8 cellular contexts compared by ENCODE assay signal in genomic region chr17:75109047-75109406, GRCh38. TPM values are rescaled to one million over a fixed set of nuclear protein-coding genes. Genes with fewer than 3 reads are reported as not detected.
A peak's percentile ranks its signal among the peaks of the same experiment; 100 is the strongest.
DNase-seq lines count a peak whose midpoint lies in the region; ATAC-seq, FAIRE-seq and TF ChIP-seq lines count a peak whose summit lies in the region.

No MANE protein-coding gene starts in this region.

- TF ChIP-seq EP300 in HepG2 (IDR thresholded peaks at IDR 0.05; ENCODE audit: low read depth in 2 of 2, low read length in 2 of 2) (no peak), HepG2 (CRISPR knock-in tag; IDR thresholded peaks at IDR 0.05; ENCODE audit: borderline replicate concordance) (no peak)

- H3K4me1 ChIP-seq in HepG2 (ENCODE audit: insufficient read depth, low read length) (peaks cover 45% of the 10 kb centered on the region), tibial artery (peaks cover 0 to 33% (median 17%) of the 10 kb centered on the region in 4 donors)

- peak overlapping the region; percentile 89 for H3K4me3 Mint-ChIP-seq in activated naive CD8-positive, alpha-beta T cell treated with anti-CD3 and anti-CD28 coated beads for 36 hours

- TF ChIP-seq RAD21 in HepG2 (CRISPR knock-in tag; IDR thresholded peaks at IDR 0.05) = no peak

- no peak overlapping the region for H3K27ac ChIP-seq in HepG2 (ENCODE audit: extremely low read length, insufficient read depth, low read length)
- peak overlapping the region; percentile 74 to 76 for H3K27ac ChIP-seq in tibial artery

- CTCF ChIA-PET in HepG2 (lab: Yijun Ruan, JAX; ENCODE audit: low intra/inter-chr PET ratio, low total read pairs) = no interaction called here

- H3K27me3 ChIP-seq in HepG2 (ENCODE audit: control insufficient read depth in 1 of 2, insufficient read depth in 2 of 2, low read length in 2 of 2) (peaks cover 0 to 3% of the 10 kb centered on the region in 2 experiments; a peak in 1 of 5 replicates), tibial artery (peaks cover 0 to 9% of the 10 kb centered on the region in 2 donors)

- H3K36me3 ChIP-seq in HepG2 (replicated peaks in 1 of 2; ENCODE audit: control insufficient read depth in 1 of 2, insufficient read depth in 2 of 2, low read length in 2 of 2) (no peaks in the 10 kb centered on the region), tibial artery (peaks cover 0 to under 1% (median 0%) of the 10 kb centered on the region in 3 donors)

- H3K4me3 ChIP-seq in HepG2 (replicated peaks in 1 of 3; ENCODE audit: insufficient read depth in 1 of 3, low read depth in 2 of 3, low read length in 3 of 3) = peak overlapping the region; percentile 69 to 87 (median 79)
- peak overlapping the region; percentile 78 to 89 for H3K4me3 ChIP-seq in tibial artery

- no peak overlapping the region for H3K27ac Mint-ChIP-seq in activated naive CD8-positive, alpha-beta T cell treated with anti-CD3 and anti-CD28 coated beads for 36 hours

- peak overlapping the region; percentile 95 for H3K4me2 ChIP-seq in HepG2 (ENCODE audit: low read depth, low read length)

- no peak overlapping the region for H2AFZ ChIP-seq in HepG2 (ENCODE audit: low read length)

- no peaks in the 10 kb centered on the region for H4K20me1 ChIP-seq in HepG2 (ENCODE audit: insufficient read depth, low read length)

- POLR2A ChIA-PET in HepG2 (lab: Yijun Ruan, JAX) = interaction anchor here (0.5 to 2.0 kb wide), 27 partner anchors 8 to 147 kb away, joined by 3 to 14 read pairs (median 6); partner anchors contain the start of genes ATP5PD, CDR2L, JPT1 and KCTD2

- no peaks in the 10 kb centered on the region for H3K9me3 Mint-ChIP-seq in activated naive CD8-positive, alpha-beta T cell treated with anti-CD3 and anti-CD28 coated beads for 36 hours

- TF ChIP-seq CTCF in HepG2 (CRISPR knock-in tag; IDR thresholded peaks at IDR 0.05) (no peak), tibial artery (IDR thresholded peaks at IDR 0.05) (no peak)

- no peak for TF ChIP-seq POLR2A in HepG2 (IDR thresholded peaks at IDR 0.05; ENCODE audit: insufficient read depth in 1 of 2, low read depth in 2 of 2, low read length in 2 of 2)

- H3K9ac ChIP-seq in HepG2 (ENCODE audit: insufficient read depth, low read depth, low read length) = peak overlapping the region; percentile 71; the same call in 1 of the 2 replicates

- peak; percentile 8 for DNase-seq in activated CD4-positive, alpha-beta T cell treated with anti-CD3 and anti-CD28 coated beads, Interleukin-2, amount 50 U/mL, for 1 hour
- no peak for DNase-seq in activated CD4-positive, alpha-beta T cell treated with anti-CD3 and anti-CD28 coated beads for 48 hours
- DNase-seq in activated naive CD8-positive, alpha-beta T cell treated with anti-CD3 and anti-CD28 coated beads for 36 hours = peak; percentile 30
- DNase-seq in HepG2 (ENCODE audit: low spot score) (no peak), tibial artery (no peak), NCI-H1092 (lab: John Stamatoyannopoulos, UW) (no peak), nucleus accumbens (lab: John Stamatoyannopoulos, UW) (no peak), AG08395 (ENCODE audit: low spot score) (no peak)

- H3K36me3 Mint-ChIP-seq in activated naive CD8-positive, alpha-beta T cell treated with anti-CD3 and anti-CD28 coated beads for 36 hours = peaks cover 12% of the 10 kb centered on the region

- intact Hi-C loops in HepG2 (cut with micrococcal nuclease; ENCODE audit: unreplicated experiment) (loop anchor here (5.0 kb wide), 2 partner anchors 37 to 303 kb away; no protein-coding TSS in a partner anchor), tibial artery (cut with DNase I; ENCODE audit: low total_unique reads) (no loop called here)

- peaks cover 8% of the 10 kb centered on the region for H3K79me2 ChIP-seq in HepG2 (ENCODE audit: insufficient read depth, low read length)

- ATAC-seq in HepG2 = no peak

- 70% methylated on average over 20 of the region's 22 CpGs for WGBS in HepG2 (ENCODE audit: low lambda C conversion rate)

- BruUV-seq in HepG2 (replicated peaks; lab: Mats Ljungman, UMichigan) = no TSS peak

- peaks cover 21% of the 10 kb centered on the region for H3K4me1 Mint-ChIP-seq in activated naive CD8-positive, alpha-beta T cell treated with anti-CD3 and anti-CD28 coated beads for 36 hours

- FAIRE-seq in HepG2 (lab: Jason Lieb, UNC) = no peak

- no peaks in the 10 kb centered on the region for H3K9me3 ChIP-seq in HepG2 (ENCODE audit: low read length)
- no peaks in the 10 kb centered on the region for H3K9me3 ChIP-seq in tibial artery

- in situ Hi-C loops in HepG2 (cut with HindIII; ENCODE audit: extremely low pct_ligation_motif_present, low pct_unique_long_range_greater_than_20kb) = no loop called here

- no peaks in the 10 kb centered on the region for H3K27me3 Mint-ChIP-seq in activated naive CD8-positive, alpha-beta T cell treated with anti-CD3 and anti-CD28 coated beads for 36 hours

RNA-seq across cellular contexts. Expression of gene ARMC7, which starts 0.7 kb away (rescaled TPM):
- total RNA-seq in activated naive CD8-positive, alpha-beta T cell treated with anti-CD3 and anti-CD28 coated beads for 36 hours = 1 to 10 TPM; 6.5 to 6.6 TPM
- 4.2 and 4.4 TPM in 2 replicates for total RNA-seq in HepG2 (2016; rRNA removed; fragmentation: Illumina TruSeq; extraction: Trizol)
- 1.8 TPM in 2 replicates for total RNA-seq in HepG2 (2016; cell fraction: cytosol; rRNA removed; fragmentation: Illumina TruSeq; extraction: Trizol; ENCODE audit: low read depth)
- 4.1 and 4.5 TPM in 2 replicates for total RNA-seq in HepG2 (2016; cell fraction: insoluble cytoplasmic fraction; rRNA removed; fragmentation: Illumina TruSeq; extraction: Trizol)
- total RNA-seq in HepG2 (2016; cell fraction: membrane; rRNA removed; fragmentation: Illumina TruSeq; extraction: Trizol) = 3.8 and 4.0 TPM in 2 replicates
- 3.8 and 3.9 TPM in 2 replicates for total RNA-seq in HepG2 (2016; cell fraction: nucleus; rRNA removed; fragmentation: Illumina TruSeq; extraction: Trizol)
- 3.9 and 5.1 TPM in 2 replicates for polyA plus RNA-seq in HepG2 (2011; rRNA removed)
- polyA plus RNA-seq in HepG2 (2011; cell fraction: cytosol; rRNA removed) = 4.8 TPM in 2 replicates
- 6.2 and 6.9 TPM in 2 replicates for polyA plus RNA-seq in HepG2 (2011; cell fraction: nucleus; rRNA removed)
- 6.6 and 10.2 TPM in 2 replicates for polyA plus RNA-seq in HepG2 (2012)
- polyA plus RNA-seq in HepG2 (2016; cell fraction: cytosol; fragmentation: Illumina TruSeq; extraction: Trizol; ENCODE audit: low read depth) = 2.1 and 2.2 TPM in 2 replicates
- polyA plus RNA-seq in HepG2 (2016; cell fraction: insoluble cytoplasmic fraction; fragmentation: Illumina TruSeq; extraction: Trizol; ENCODE audit: low read depth) = 8.6 and 11.0 TPM in 2 replicates
- polyA plus RNA-seq in HepG2 (2016; cell fraction: membrane; fragmentation: Illumina TruSeq; extraction: Trizol; ENCODE audit: low read depth) = 4.0 and 4.8 TPM in 2 replicates
- polyA plus RNA-seq in HepG2 (2016; cell fraction: nucleus; fragmentation: Illumina TruSeq; extraction: Trizol; ENCODE audit: insufficient read depth, low read depth) = 7.7 and 8.7 TPM in 2 replicates
- polyA minus RNA-seq in HepG2 (2011; rRNA and poly(A)+ RNA removed; ENCODE audit: low replicate concordance) = 9.1 and 17.2 TPM in 2 replicates
- 4.5 and 4.6 TPM in 2 replicates for polyA minus RNA-seq in HepG2 (2011; cell fraction: cytosol; rRNA and poly(A)+ RNA removed)
- 7.9 and 8.1 TPM in 2 replicates for polyA minus RNA-seq in HepG2 (2011; cell fraction: nucleus; rRNA and poly(A)+ RNA removed)

RNA-seq across cellular contexts. Expression of gene SLC16A5, which starts 21.3 kb away (rescaled TPM):
- 1 to 10 TPM; 2.1 TPM for total RNA-seq in activated naive CD8-positive, alpha-beta T cell treated with anti-CD3 and anti-CD28 coated beads for 36 hours
- total RNA-seq in HepG2 (2016; rRNA removed; fragmentation: Illumina TruSeq; extraction: Trizol) = 0.42 and 0.69 TPM in 2 replicates
- 0.20 TPM in 1 of 2 replicates, not detected in the other for total RNA-seq in HepG2 (2016; cell fraction: cytosol; rRNA removed; fragmentation: Illumina TruSeq; extraction: Trizol; ENCODE audit: low read depth)
- total RNA-seq in HepG2 (2016; cell fraction: insoluble cytoplasmic fraction; rRNA removed; fragmentation: Illumina TruSeq; extraction: Trizol) = 0.18 and 0.41 TPM in 2 replicates
- total RNA-seq in HepG2 (2016; cell fraction: membrane; rRNA removed; fragmentation: Illumina TruSeq; extraction: Trizol) = 0.41 and 0.56 TPM in 2 replicates
- 0.50 and 0.63 TPM in 2 replicates for total RNA-seq in HepG2 (2016; cell fraction: nucleus; rRNA removed; fragmentation: Illumina TruSeq; extraction: Trizol)
- 5.6 and 10.9 TPM in 2 replicates for polyA plus RNA-seq in HepG2 (2011; rRNA removed)
- polyA plus RNA-seq in HepG2 (2011; cell fraction: cytosol; rRNA removed) = 5.4 and 6.9 TPM in 2 replicates
- 29.9 and 34.7 TPM in 2 replicates for polyA plus RNA-seq in HepG2 (2011; cell fraction: nucleus; rRNA removed)
- 2.2 and 2.9 TPM in 2 replicates for polyA plus RNA-seq in HepG2 (2012)
- polyA plus RNA-seq in HepG2 (2016; cell fraction: cytosol; fragmentation: Illumina TruSeq; extraction: Trizol; ENCODE audit: low read depth) = 0.05 and 0.19 TPM in 2 replicates
- 0.27 and 0.41 TPM in 2 replicates for polyA plus RNA-seq in HepG2 (2016; cell fraction: insoluble cytoplasmic fraction; fragmentation: Illumina TruSeq; extraction: Trizol; ENCODE audit: low read depth)
- polyA plus RNA-seq in HepG2 (2016; cell fraction: membrane; fragmentation: Illumina TruSeq; extraction: Trizol; ENCODE audit: low read depth) = 0.14 and 0.18 TPM in 2 replicates
- polyA plus RNA-seq in HepG2 (2016; cell fraction: nucleus; fragmentation: Illumina TruSeq; extraction: Trizol; ENCODE audit: insufficient read depth, low read depth) = 0.77 and 1.00 TPM in 2 replicates
- 20.1 and 31.6 TPM in 2 replicates for polyA minus RNA-seq in HepG2 (2011; rRNA and poly(A)+ RNA removed; ENCODE audit: low replicate concordance)
- polyA minus RNA-seq in HepG2 (2011; cell fraction: cytosol; rRNA and poly(A)+ RNA removed) = 4.4 and 5.7 TPM in 2 replicates
- 7.1 and 7.5 TPM in 2 replicates for polyA minus RNA-seq in HepG2 (2011; cell fraction: nucleus; rRNA and poly(A)+ RNA removed)

RNA-seq across cellular contexts. Expression of gene NT5C, which starts 22.5 kb away (rescaled TPM):
- 10 to 100 TPM; 71.2 to 74.8 TPM for total RNA-seq in activated naive CD8-positive, alpha-beta T cell treated with anti-CD3 and anti-CD28 coated beads for 36 hours
- 31.4 and 48.6 TPM in 2 replicates for total RNA-seq in HepG2 (2016; rRNA removed; fragmentation: Illumina TruSeq; extraction: Trizol)
- 21.9 and 22.5 TPM in 2 replicates for total RNA-seq in HepG2 (2016; cell fraction: cytosol; rRNA removed; fragmentation: Illumina TruSeq; extraction: Trizol; ENCODE audit: low read depth)
- total RNA-seq in HepG2 (2016; cell fraction: insoluble cytoplasmic fraction; rRNA removed; fragmentation: Illumina TruSeq; extraction: Trizol) = 34.5 and 55.6 TPM in 2 replicates
- total RNA-seq in HepG2 (2016; cell fraction: membrane; rRNA removed; fragmentation: Illumina TruSeq; extraction: Trizol) = 26.2 and 30.0 TPM in 2 replicates
- 41.8 and 49.7 TPM in 2 replicates for total RNA-seq in HepG2 (2016; cell fraction: nucleus; rRNA removed; fragmentation: Illumina TruSeq; extraction: Trizol)
- 42.8 and 42.9 TPM in 2 replicates for polyA plus RNA-seq in HepG2 (2011; rRNA removed)
- 24.5 and 47.2 TPM in 2 replicates for polyA plus RNA-seq in HepG2 (2011; cell fraction: cytosol; rRNA removed)
- 143 and 153 TPM in 2 replicates for polyA plus RNA-seq in HepG2 (2011; cell fraction: nucleus; rRNA removed)
- polyA plus RNA-seq in HepG2 (2012) = 22.5 and 24.0 TPM in 2 replicates
- 20.3 and 23.1 TPM in 2 replicates for polyA plus RNA-seq in HepG2 (2016; cell fraction: cytosol; fragmentation: Illumina TruSeq; extraction: Trizol; ENCODE audit: low read depth)
- 30.7 and 32.5 TPM in 2 replicates for polyA plus RNA-seq in HepG2 (2016; cell fraction: insoluble cytoplasmic fraction; fragmentation: Illumina TruSeq; extraction: Trizol; ENCODE audit: low read depth)
- polyA plus RNA-seq in HepG2 (2016; cell fraction: membrane; fragmentation: Illumina TruSeq; extraction: Trizol; ENCODE audit: low read depth) = 20.1 and 23.2 TPM in 2 replicates
- 95.9 and 100 TPM in 2 replicates for polyA plus RNA-seq in HepG2 (2016; cell fraction: nucleus; fragmentation: Illumina TruSeq; extraction: Trizol; ENCODE audit: insufficient read depth, low read depth)
- polyA minus RNA-seq in HepG2 (2011; rRNA and poly(A)+ RNA removed; ENCODE audit: low replicate concordance) = 14.0 and 27.7 TPM in 2 replicates
- polyA minus RNA-seq in HepG2 (2011; cell fraction: cytosol; rRNA and poly(A)+ RNA removed) = 5.2 and 5.9 TPM in 2 replicates
- polyA minus RNA-seq in HepG2 (2011; cell fraction: nucleus; rRNA and poly(A)+ RNA removed) = 21.5 and 23.6 TPM in 2 replicates

RNA-seq across cellular contexts. Expression of gene JPT1, which starts 45.3 kb away (rescaled TPM):
- total RNA-seq in activated naive CD8-positive, alpha-beta T cell treated with anti-CD3 and anti-CD28 coated beads for 36 hours = 100 to 1,000 TPM; 245 to 250 TPM
- total RNA-seq in HepG2 (2016; rRNA removed; fragmentation: Illumina TruSeq; extraction: Trizol) = 237 and 256 TPM in 2 replicates
- total RNA-seq in HepG2 (2016; cell fraction: cytosol; rRNA removed; fragmentation: Illumina TruSeq; extraction: Trizol; ENCODE audit: low read depth) = 86.3 and 92.6 TPM in 2 replicates
- 209 and 270 TPM in 2 replicates for total RNA-seq in HepG2 (2016; cell fraction: insoluble cytoplasmic fraction; rRNA removed; fragmentation: Illumina TruSeq; extraction: Trizol)
- total RNA-seq in HepG2 (2016; cell fraction: membrane; rRNA removed; fragmentation: Illumina TruSeq; extraction: Trizol) = 67.0 and 88.4 TPM in 2 replicates
- total RNA-seq in HepG2 (2016; cell fraction: nucleus; rRNA removed; fragmentation: Illumina TruSeq; extraction: Trizol) = 98.2 and 106 TPM in 2 replicates
- polyA plus RNA-seq in HepG2 (2011; rRNA removed) = 32.1 and 43.3 TPM in 2 replicates
- polyA plus RNA-seq in HepG2 (2011; cell fraction: cytosol; rRNA removed) = 92.3 and 100 TPM in 2 replicates
- polyA plus RNA-seq in HepG2 (2011; cell fraction: nucleus; rRNA removed) = 38.5 and 41.1 TPM in 2 replicates
- polyA plus RNA-seq in HepG2 (2012) = 103 and 127 TPM in 2 replicates
- 83.0 and 101 TPM in 2 replicates for polyA plus RNA-seq in HepG2 (2016; cell fraction: cytosol; fragmentation: Illumina TruSeq; extraction: Trizol; ENCODE audit: low read depth)
- polyA plus RNA-seq in HepG2 (2016; cell fraction: insoluble cytoplasmic fraction; fragmentation: Illumina TruSeq; extraction: Trizol; ENCODE audit: low read depth) = 221 and 271 TPM in 2 replicates
- polyA plus RNA-seq in HepG2 (2016; cell fraction: membrane; fragmentation: Illumina TruSeq; extraction: Trizol; ENCODE audit: low read depth) = 58.3 and 84.5 TPM in 2 replicates
- 169 and 181 TPM in 2 replicates for polyA plus RNA-seq in HepG2 (2016; cell fraction: nucleus; fragmentation: Illumina TruSeq; extraction: Trizol; ENCODE audit: insufficient read depth, low read depth)
- 28.4 and 46.4 TPM in 2 replicates for polyA minus RNA-seq in HepG2 (2011; rRNA and poly(A)+ RNA removed; ENCODE audit: low replicate concordance)
- polyA minus RNA-seq in HepG2 (2011; cell fraction: cytosol; rRNA and poly(A)+ RNA removed) = 50.6 and 65.7 TPM in 2 replicates
- polyA minus RNA-seq in HepG2 (2011; cell fraction: nucleus; rRNA and poly(A)+ RNA removed) = 30.4 and 32.2 TPM in 2 replicates

Comparison
In these comparisons a context has a peak if more than half of its experiments do, and no peak if none do; other contexts are left out.
1. DNase-seq: peak in activated CD4-positive, alpha-beta T cell treated with anti-CD3 and anti-CD28 coated beads, Interleukin-2, amount 50 U/mL, for 1 hour (single experiment) and activated naive CD8-positive, alpha-beta T cell treated with anti-CD3 and anti-CD28 coated beads for 36 hours (single experiment); none in activated CD4-positive, alpha-beta T cell treated with anti-CD3 and anti-CD28 coated beads for 48 hours (single experiment), HepG2 (single experiment), tibial artery (0 of 2), NCI-H1092 (single experiment), nucleus accumbens (0 of 56) and AG08395 (single experiment).